ENCODE assay signal across 12 cellular contexts in the genomic region with DNA sequence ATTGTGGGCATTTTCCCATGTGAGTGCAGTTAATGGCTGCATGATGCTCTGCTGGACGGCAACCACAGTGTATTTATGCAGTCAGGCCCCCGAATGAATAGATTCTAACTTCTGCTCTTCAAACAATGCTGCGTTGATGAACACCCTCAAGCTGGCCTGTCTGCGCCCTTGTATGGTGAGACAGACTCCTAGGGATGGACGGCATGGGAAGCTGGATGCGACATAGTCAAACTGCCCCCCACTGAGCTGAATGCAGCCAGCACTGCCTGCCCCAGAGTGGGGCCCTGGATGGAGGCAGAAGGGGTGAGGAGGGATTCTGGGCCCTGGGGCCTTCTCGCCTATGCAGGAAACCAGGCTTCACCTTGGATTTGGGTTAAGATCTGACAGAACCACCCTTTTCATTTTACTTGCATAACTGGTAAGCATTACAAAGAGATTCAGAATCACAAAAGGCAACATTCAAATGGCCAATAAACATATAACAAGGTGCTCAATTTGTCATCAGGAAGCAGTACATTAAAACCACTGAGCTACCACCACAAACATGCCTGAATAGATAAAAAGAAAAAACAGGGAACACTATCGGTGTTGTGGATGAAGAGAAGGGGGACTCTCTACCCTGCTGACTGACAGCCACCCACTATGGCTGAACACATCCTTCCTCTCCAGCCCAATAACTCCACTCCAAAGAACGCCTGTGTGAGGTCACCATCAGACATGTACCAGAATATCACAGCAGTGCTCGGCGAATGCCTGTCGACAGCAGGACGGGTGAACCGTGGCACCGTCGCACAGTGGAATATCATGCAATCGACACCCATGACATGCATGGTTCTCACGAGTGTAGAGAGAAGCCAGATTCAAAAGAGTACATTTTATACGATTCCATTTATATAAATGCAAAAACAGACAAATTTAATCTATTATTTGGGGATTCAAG.
DNase-seq lines count a peak whose midpoint lies in the region; ATAC-seq and TF ChIP-seq lines count a peak whose summit lies in the region.
"Had no signal": no experiment of that assay in that cellular context is flagged by ENCODE, and none has a peak within 500 bp of the region (broad histone marks: within the 10 kb centered on the region; RNA-seq: fewer than 3 reads in every experiment).

No MANE protein-coding gene starts in this region.

- no peaks in the 10 kb centered on the region for H3K27me3 Mint-ChIP-seq in CD8-positive, alpha-beta memory T cell
- peaks cover 0 to 12% (median 1%) of the 10 kb centered on the region in 3 donors for H3K27me3 Mint-ChIP-seq in immature natural killer cell (ENCODE audit: low read depth in 3 of 3)
- H3K27me3 Mint-ChIP-seq: naive thymus-derived CD8-positive, alpha-beta T cell had no signal

- H3K4me3 Mint-ChIP-seq in CD8-positive, alpha-beta memory T cell: no peak overlapping the region
- peak overlapping the region in 1 of 5 donors; percentile 40 for H3K4me3 Mint-ChIP-seq in immature natural killer cell
- H3K4me3 Mint-ChIP-seq: naive thymus-derived CD8-positive, alpha-beta T cell had no signal

- peaks cover 53% of the 10 kb centered on the region for H3K4me1 ChIP-seq in CD8-positive, alpha-beta memory T cell (ENCODE audit: insufficient read depth, low read length)
- peaks cover 41% of the 10 kb centered on the region for H3K4me1 ChIP-seq in HUES48 (ENCODE audit: control insufficient read depth, insufficient read depth, low read length)

- TF ChIP-seq CTCF in astrocyte of the spinal cord (IDR thresholded peaks at IDR 0.05; ENCODE audit: low read depth, low read length) (no peak), GM13977 (IDR thresholded peaks at IDR 0.05; ENCODE audit: extremely low read depth, insufficient read depth, missing control alignments) (no peak)

- H3K27ac ChIP-seq in CD8-positive, alpha-beta memory T cell (ENCODE audit: low read depth, low read length): no peak overlapping the region
- peak overlapping the region; percentile 77 for H3K27ac ChIP-seq in HUES48 (ENCODE audit: low read depth, low read length)
- H3K27ac ChIP-seq: ascending aorta had no signal

- H3K9me3 ChIP-seq in CD8-positive, alpha-beta memory T cell (ENCODE audit: low read length): no peaks in the 10 kb centered on the region
- no peaks in the 10 kb centered on the region for H3K9me3 ChIP-seq in HUES48 (ENCODE audit: control insufficient read depth, insufficient read depth, low read length)
- H3K9me3 ChIP-seq: ascending aorta, MG63 had no signal

- H3K9ac ChIP-seq in HUES48 (ENCODE audit: low read depth, low read length): no peak overlapping the region

- no peak for DNase-seq in CD8-positive, alpha-beta memory T cell
- DNase-seq in astrocyte of the spinal cord (ENCODE audit: low read depth, low spot score) (peak; percentile 41), immature natural killer cell (no peak), GM13977 (ENCODE audit: low spot score) (no peak)
- DNase-seq: MG63; naive thymus-derived CD8-positive, alpha-beta T cell; SW 1271 had no signal

- peaks cover 75 to 94% (median 83%) of the 10 kb centered on the region in 3 donors for H3K4me1 Mint-ChIP-seq in CD8-positive, alpha-beta memory T cell
- peaks cover 79 to 92% of the 10 kb centered on the region in 2 donors for H3K4me1 Mint-ChIP-seq in immature natural killer cell

- CTCF ChIA-PET in CD8-positive, alpha-beta memory T cell (lab: Charles Lee): interaction anchor here (0.9 kb wide), 1 partner anchor 69 kb away, joined by 3 read pairs; no protein-coding TSS in a partner anchor

- no peak overlapping the region for H3K4me3 ChIP-seq in CD8-positive, alpha-beta memory T cell (ENCODE audit: low read length)
- H3K4me3 ChIP-seq in HUES48 (ENCODE audit: low read depth, low read length): no peak overlapping the region; the same call in 1 of the 2 replicates
- no peak overlapping the region for H3K4me3 ChIP-seq in astrocyte of the spinal cord (ENCODE audit: low read depth, low read length)
- H3K4me3 ChIP-seq: ascending aorta, MG63 had no signal

- no peaks in the 10 kb centered on the region for H3K9me3 Mint-ChIP-seq in CD8-positive, alpha-beta memory T cell
- H3K9me3 Mint-ChIP-seq in immature natural killer cell: no peaks in the 10 kb centered on the region
- H3K9me3 Mint-ChIP-seq: naive thymus-derived CD8-positive, alpha-beta T cell had no signal

- ATAC-seq in GM21423 (IDR thresholded peaks at IDR 0.05; ENCODE audit: unreplicated experiment) (no peak), HG03097 (IDR thresholded peaks at IDR 0.05; ENCODE audit: low FRiP score, unreplicated experiment) (no peak), HG02970 (IDR thresholded peaks at IDR 0.05; ENCODE audit: low FRiP score, unreplicated experiment) (no peak)
- ATAC-seq: naive thymus-derived CD8-positive, alpha-beta T cell had no signal

- POLR2A ChIA-PET in CD8-positive, alpha-beta memory T cell (lab: Charles Lee): no interaction called here

- peaks cover 0 to 20% (median 0%) of the 10 kb centered on the region in 3 donors for H3K36me3 Mint-ChIP-seq in CD8-positive, alpha-beta memory T cell
- H3K36me3 Mint-ChIP-seq in immature natural killer cell: no peaks in the 10 kb centered on the region

- no peaks in the 10 kb centered on the region for H3K27me3 ChIP-seq in CD8-positive, alpha-beta memory T cell (ENCODE audit: insufficient read depth, low read length, poor library complexity, severe bottlenecking)
- H3K27me3 ChIP-seq in HUES48 (ENCODE audit: control insufficient read depth, insufficient read depth, low read length): no peaks in the 10 kb centered on the region
- H3K27me3 ChIP-seq: ascending aorta, MG63 had no signal

- H3K27ac Mint-ChIP-seq in CD8-positive, alpha-beta memory T cell: peak overlapping the region in 7 of 8 donors; percentile 24 to 91 (median 45)
- H3K27ac Mint-ChIP-seq in immature natural killer cell: peak overlapping the region; percentile 36 to 66 (median 58)

- H3K36me3 ChIP-seq in CD8-positive, alpha-beta memory T cell (ENCODE audit: insufficient read depth, low read length): no peaks in the 10 kb centered on the region
- 0 out of 2 replicates have a peak, but pooled peaks cover 3% of the 10 kb centered on the region for H3K36me3 ChIP-seq in HUES48 (ENCODE audit: control insufficient read depth, insufficient read depth, low read length)
- H3K36me3 ChIP-seq: ascending aorta, MG63 had no signal

- in situ Hi-C loops in astrocyte of the spinal cord (cut with HindIII; ENCODE audit: low sequenced_read_pairs) (no loop called here), GM13977 (cut with MboI; ENCODE audit: low pct_unique_long_range_greater_than_20kb, low sequenced_read_pairs, unreplicated experiment) (no loop called here)
